ENCODE assay signal across 1 cellular context in the genomic region with DNA sequence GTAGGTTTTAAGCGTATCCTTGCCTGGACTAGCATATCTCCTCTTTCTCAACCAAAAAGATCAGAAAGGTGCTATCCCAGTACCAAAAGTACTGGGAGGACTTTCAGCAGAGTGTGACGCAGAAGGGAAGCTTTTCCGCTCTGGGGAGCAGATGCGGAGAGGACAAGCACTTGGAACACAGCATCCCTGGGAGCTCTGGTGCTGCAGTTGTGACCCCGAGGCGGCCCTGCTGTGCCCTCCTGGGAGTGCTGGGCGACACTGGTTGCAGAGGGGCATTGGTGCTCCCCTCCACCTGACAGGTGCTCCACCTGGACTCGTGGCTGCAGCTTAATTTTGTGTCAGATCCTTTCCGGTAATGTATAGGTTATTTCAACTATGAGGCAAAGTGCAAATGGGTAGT.
TF ChIP-seq lines count a peak whose summit lies in the region.

No MANE protein-coding gene starts in this region.

TF ChIP-seq in GM12878, 131 proteins besides CTCF, POLR2A, EP300 and RAD21:
- TF ChIP-seq, protein P1, sequence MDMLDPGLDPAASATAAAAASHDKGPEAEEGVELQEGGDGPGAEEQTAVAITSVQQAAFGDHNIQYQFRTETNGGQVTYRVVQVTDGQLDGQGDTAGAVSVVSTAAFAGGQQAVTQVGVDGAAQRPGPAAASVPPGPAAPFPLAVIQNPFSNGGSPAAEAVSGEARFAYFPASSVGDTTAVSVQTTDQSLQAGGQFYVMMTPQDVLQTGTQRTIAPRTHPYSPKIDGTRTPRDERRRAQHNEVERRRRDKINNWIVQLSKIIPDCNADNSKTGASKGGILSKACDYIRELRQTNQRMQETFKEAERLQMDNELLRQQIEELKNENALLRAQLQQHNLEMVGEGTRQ (IDR thresholded peaks at IDR 0.05; ENCODE audit: borderline replicate concordance, low read depth, low read length): no peak
- TF ChIP-seq PML (IDR thresholded peaks at IDR 0.05; ENCODE audit: low read length) (no peak), KDM1A (IDR thresholded peaks at IDR 0.05; ENCODE audit: borderline replicate concordance) (no peak), TCF12 (IDR thresholded peaks at IDR 0.05; ENCODE audit: low read depth, low read length) (no peak), NR2C2 (IDR thresholded peaks at IDR 0.05; ENCODE audit: borderline replicate concordance, control insufficient read depth, insufficient read length, low read depth) (no peak), SMAD5 (IDR thresholded peaks at IDR 0.05; ENCODE audit: low read depth) (no peak), YBX1 (IDR thresholded peaks at IDR 0.05) (no peak), CHD1 (IDR thresholded peaks at IDR 0.05; ENCODE audit: low read depth, low read length) (no peak)
- TF ChIP-seq, protein P2, sequence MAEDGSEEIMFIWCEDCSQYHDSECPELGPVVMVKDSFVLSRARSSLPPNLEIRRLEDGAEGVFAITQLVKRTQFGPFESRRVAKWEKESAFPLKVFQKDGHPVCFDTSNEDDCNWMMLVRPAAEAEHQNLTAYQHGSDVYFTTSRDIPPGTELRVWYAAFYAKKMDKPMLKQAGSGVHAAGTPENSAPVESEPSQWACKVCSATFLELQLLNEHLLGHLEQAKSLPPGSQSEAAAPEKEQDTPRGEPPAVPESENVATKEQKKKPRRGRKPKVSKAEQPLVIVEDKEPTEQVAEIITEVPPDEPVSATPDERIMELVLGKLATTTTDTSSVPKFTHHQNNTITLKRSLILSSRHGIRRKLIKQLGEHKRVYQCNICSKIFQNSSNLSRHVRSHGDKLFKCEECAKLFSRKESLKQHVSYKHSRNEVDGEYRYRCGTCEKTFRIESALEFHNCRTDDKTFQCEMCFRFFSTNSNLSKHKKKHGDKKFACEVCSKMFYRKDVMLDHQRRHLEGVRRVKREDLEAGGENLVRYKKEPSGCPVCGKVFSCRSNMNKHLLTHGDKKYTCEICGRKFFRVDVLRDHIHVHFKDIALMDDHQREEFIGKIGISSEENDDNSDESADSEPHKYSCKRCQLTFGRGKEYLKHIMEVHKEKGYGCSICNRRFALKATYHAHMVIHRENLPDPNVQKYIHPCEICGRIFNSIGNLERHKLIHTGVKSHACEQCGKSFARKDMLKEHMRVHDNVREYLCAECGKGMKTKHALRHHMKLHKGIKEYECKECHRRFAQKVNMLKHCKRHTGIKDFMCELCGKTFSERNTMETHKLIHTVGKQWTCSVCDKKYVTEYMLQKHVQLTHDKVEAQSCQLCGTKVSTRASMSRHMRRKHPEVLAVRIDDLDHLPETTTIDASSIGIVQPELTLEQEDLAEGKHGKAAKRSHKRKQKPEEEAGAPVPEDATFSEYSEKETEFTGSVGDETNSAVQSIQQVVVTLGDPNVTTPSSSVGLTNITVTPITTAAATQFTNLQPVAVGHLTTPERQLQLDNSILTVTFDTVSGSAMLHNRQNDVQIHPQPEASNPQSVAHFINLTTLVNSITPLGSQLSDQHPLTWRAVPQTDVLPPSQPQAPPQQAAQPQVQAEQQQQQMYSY (CRISPR knock-in tag; IDR thresholded peaks at IDR 0.05): no peak
- TF ChIP-seq, protein P3, sequence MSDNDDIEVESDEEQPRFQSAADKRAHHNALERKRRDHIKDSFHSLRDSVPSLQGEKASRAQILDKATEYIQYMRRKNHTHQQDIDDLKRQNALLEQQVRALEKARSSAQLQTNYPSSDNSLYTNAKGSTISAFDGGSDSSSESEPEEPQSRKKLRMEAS (IDR thresholded peaks at IDR 0.05; ENCODE audit: low read depth, low read length): no peak
- TF ChIP-seq, protein P4, sequence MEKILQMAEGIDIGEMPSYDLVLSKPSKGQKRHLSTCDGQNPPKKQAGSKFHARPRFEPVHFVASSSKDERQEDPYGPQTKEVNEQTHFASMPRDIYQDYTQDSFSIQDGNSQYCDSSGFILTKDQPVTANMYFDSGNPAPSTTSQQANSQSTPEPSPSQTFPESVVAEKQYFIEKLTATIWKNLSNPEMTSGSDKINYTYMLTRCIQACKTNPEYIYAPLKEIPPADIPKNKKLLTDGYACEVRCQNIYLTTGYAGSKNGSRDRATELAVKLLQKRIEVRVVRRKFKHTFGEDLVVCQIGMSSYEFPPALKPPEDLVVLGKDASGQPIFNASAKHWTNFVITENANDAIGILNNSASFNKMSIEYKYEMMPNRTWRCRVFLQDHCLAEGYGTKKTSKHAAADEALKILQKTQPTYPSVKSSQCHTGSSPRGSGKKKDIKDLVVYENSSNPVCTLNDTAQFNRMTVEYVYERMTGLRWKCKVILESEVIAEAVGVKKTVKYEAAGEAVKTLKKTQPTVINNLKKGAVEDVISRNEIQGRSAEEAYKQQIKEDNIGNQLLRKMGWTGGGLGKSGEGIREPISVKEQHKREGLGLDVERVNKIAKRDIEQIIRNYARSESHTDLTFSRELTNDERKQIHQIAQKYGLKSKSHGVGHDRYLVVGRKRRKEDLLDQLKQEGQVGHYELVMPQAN (conservative IDR thresholded peaks at IDR 0.05): no peak
- TF ChIP-seq, protein P5, sequence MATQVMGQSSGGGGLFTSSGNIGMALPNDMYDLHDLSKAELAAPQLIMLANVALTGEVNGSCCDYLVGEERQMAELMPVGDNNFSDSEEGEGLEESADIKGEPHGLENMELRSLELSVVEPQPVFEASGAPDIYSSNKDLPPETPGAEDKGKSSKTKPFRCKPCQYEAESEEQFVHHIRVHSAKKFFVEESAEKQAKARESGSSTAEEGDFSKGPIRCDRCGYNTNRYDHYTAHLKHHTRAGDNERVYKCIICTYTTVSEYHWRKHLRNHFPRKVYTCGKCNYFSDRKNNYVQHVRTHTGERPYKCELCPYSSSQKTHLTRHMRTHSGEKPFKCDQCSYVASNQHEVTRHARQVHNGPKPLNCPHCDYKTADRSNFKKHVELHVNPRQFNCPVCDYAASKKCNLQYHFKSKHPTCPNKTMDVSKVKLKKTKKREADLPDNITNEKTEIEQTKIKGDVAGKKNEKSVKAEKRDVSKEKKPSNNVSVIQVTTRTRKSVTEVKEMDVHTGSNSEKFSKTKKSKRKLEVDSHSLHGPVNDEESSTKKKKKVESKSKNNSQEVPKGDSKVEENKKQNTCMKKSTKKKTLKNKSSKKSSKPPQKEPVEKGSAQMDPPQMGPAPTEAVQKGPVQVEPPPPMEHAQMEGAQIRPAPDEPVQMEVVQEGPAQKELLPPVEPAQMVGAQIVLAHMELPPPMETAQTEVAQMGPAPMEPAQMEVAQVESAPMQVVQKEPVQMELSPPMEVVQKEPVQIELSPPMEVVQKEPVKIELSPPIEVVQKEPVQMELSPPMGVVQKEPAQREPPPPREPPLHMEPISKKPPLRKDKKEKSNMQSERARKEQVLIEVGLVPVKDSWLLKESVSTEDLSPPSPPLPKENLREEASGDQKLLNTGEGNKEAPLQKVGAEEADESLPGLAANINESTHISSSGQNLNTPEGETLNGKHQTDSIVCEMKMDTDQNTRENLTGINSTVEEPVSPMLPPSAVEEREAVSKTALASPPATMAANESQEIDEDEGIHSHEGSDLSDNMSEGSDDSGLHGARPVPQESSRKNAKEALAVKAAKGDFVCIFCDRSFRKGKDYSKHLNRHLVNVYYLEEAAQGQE (IDR thresholded peaks at IDR 0.05; ENCODE audit: low read depth, low read length): no peak
- TF ChIP-seq, protein P6, sequence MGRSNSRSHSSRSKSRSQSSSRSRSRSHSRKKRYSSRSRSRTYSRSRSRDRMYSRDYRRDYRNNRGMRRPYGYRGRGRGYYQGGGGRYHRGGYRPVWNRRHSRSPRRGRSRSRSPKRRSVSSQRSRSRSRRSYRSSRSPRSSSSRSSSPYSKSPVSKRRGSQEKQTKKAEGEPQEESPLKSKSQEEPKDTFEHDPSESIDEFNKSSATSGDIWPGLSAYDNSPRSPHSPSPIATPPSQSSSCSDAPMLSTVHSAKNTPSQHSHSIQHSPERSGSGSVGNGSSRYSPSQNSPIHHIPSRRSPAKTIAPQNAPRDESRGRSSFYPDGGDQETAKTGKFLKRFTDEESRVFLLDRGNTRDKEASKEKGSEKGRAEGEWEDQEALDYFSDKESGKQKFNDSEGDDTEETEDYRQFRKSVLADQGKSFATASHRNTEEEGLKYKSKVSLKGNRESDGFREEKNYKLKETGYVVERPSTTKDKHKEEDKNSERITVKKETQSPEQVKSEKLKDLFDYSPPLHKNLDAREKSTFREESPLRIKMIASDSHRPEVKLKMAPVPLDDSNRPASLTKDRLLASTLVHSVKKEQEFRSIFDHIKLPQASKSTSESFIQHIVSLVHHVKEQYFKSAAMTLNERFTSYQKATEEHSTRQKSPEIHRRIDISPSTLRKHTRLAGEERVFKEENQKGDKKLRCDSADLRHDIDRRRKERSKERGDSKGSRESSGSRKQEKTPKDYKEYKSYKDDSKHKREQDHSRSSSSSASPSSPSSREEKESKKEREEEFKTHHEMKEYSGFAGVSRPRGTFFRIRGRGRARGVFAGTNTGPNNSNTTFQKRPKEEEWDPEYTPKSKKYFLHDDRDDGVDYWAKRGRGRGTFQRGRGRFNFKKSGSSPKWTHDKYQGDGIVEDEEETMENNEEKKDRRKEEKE (IDR thresholded peaks at IDR 0.05): no peak
- TF ChIP-seq, protein P7, sequence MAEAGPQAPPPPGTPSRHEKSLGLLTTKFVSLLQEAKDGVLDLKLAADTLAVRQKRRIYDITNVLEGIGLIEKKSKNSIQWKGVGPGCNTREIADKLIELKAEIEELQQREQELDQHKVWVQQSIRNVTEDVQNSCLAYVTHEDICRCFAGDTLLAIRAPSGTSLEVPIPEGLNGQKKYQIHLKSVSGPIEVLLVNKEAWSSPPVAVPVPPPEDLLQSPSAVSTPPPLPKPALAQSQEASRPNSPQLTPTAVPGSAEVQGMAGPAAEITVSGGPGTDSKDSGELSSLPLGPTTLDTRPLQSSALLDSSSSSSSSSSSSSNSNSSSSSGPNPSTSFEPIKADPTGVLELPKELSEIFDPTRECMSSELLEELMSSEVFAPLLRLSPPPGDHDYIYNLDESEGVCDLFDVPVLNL (IDR thresholded peaks at IDR 0.05; ENCODE audit: low read depth, low read length): no peak
